Comparison of ENCODE assay signal across 11 cellular contexts in genomic region chr12:461425-461824, GRCh38. TPM values are rescaled to one million over a fixed set of nuclear protein-coding genes. Genes with fewer than 3 reads are reported as not detected.
DNase-seq lines count a peak whose midpoint lies in the region; ATAC-seq, FAIRE-seq and TF ChIP-seq lines count a peak whose summit lies in the region.
"Had no signal": no experiment of that assay in that cellular context is flagged by ENCODE, and none has a peak within 500 bp of the region (broad histone marks: within the 10 kb centered on the region; RNA-seq: fewer than 3 reads in every experiment).

No MANE protein-coding gene starts in this region.

- H3K9me3 ChIP-seq in CD8-positive, alpha-beta memory T cell (ENCODE audit: low read length): no peaks in the 10 kb centered on the region
- H3K9me3 ChIP-seq in pancreas (no peaks in the 10 kb centered on the region), body of pancreas (no peaks in the 10 kb centered on the region)

- H3K4me3 ChIP-seq in CD8-positive, alpha-beta memory T cell (ENCODE audit: low read length): no peak overlapping the region
- H3K4me3 ChIP-seq in coronary artery: peak overlapping the region; percentile 89
- H3K4me3 ChIP-seq in pancreas: no peak overlapping the region
- H3K4me3 ChIP-seq in body of pancreas: no peak overlapping the region

- peaks cover 0 to 2% (median 0%) of the 10 kb centered on the region in 3 donors for H3K36me3 Mint-ChIP-seq in CD8-positive, alpha-beta memory T cell
- peaks cover 5% of the 10 kb centered on the region for H3K36me3 Mint-ChIP-seq in natural killer cell treated with Interleukin-12 subunit alpha and Interleukin-12 subunit beta and Interleukin-15 and Interleukin-18, amount 100 ng/mL, for 72 hours

- DNase-seq in CD8-positive, alpha-beta memory T cell: no peak
- DNase-seq in HTR-8/SVneo (ENCODE audit: insufficient read length, low spot score): no peak
- DNase-seq in coronary artery (ENCODE audit: low spot score): no peak
- DNase-seq in natural killer cell treated with Interleukin-12 subunit alpha and Interleukin-12 subunit beta and Interleukin-15 and Interleukin-18, amount 100 ng/mL, for 72 hours (ENCODE audit: low spot score): peak; percentile 48
- no peak for DNase-seq in pancreas
- no peak for DNase-seq in KBM-7
- no peak for DNase-seq in activated CD8-positive, alpha-beta memory T cell treated with anti-CD3 and anti-CD28 coated beads, Interleukin-2, amount 50 U/mL, for 4 hours
- DNase-seq in body of pancreas: no peak
- DNase-seq: hippocampal formation, MM.1S, NCI-H748 treated with DMSO at 0.1 percent for 48 hours had no signal

- H3K27ac Mint-ChIP-seq in CD8-positive, alpha-beta memory T cell: peak overlapping the region in 7 of 8 donors; percentile 0 to 88 (median 73)
- peak overlapping the region; percentile 44 to 71 for H3K27ac Mint-ChIP-seq in natural killer cell treated with Interleukin-12 subunit alpha and Interleukin-12 subunit beta and Interleukin-15 and Interleukin-18, amount 100 ng/mL, for 72 hours

- no peak for ATAC-seq in natural killer cell treated with Interleukin-12 subunit alpha and Interleukin-12 subunit beta and Interleukin-15 and Interleukin-18, amount 100 ng/mL, for 72 hours
- ATAC-seq in pancreas: no peak
- ATAC-seq in body of pancreas: no peak

- peaks cover 0 to 5% of the 10 kb centered on the region in 2 donors for H3K27me3 Mint-ChIP-seq in CD8-positive, alpha-beta memory T cell
- H3K27me3 Mint-ChIP-seq in natural killer cell treated with Interleukin-12 subunit alpha and Interleukin-12 subunit beta and Interleukin-15 and Interleukin-18, amount 100 ng/mL, for 72 hours: peaks cover 27 to 39% of the 10 kb centered on the region in 2 donors

- TF ChIP-seq CTCF in coronary artery (IDR thresholded peaks at IDR 0.05) (no peak), pancreas (IDR thresholded peaks at IDR 0.05) (no peak), body of pancreas (IDR thresholded peaks at IDR 0.05) (no peak)

- H3K27ac ChIP-seq in CD8-positive, alpha-beta memory T cell (ENCODE audit: low read depth, low read length): no peak overlapping the region
- peak overlapping the region; percentile 37 to 91 for H3K27ac ChIP-seq in coronary artery
- no peak overlapping the region for H3K27ac ChIP-seq in pancreas
- no peak overlapping the region for H3K27ac ChIP-seq in body of pancreas

- H3K9me3 Mint-ChIP-seq in CD8-positive, alpha-beta memory T cell: no peaks in the 10 kb centered on the region
- H3K9me3 Mint-ChIP-seq in natural killer cell treated with Interleukin-12 subunit alpha and Interleukin-12 subunit beta and Interleukin-15 and Interleukin-18, amount 100 ng/mL, for 72 hours: no peaks in the 10 kb centered on the region

- FAIRE-seq in HTR-8/SVneo (lab: Jason Lieb, UNC) (peak; percentile 62), pancreas (lab: Jason Lieb, UNC) (no peak)

- no peak for TF ChIP-seq POLR2A in body of pancreas (IDR thresholded peaks at IDR 0.05)

- POLR2A ChIA-PET in CD8-positive, alpha-beta memory T cell (lab: Charles Lee): no interaction called here

- H3K36me3 ChIP-seq in CD8-positive, alpha-beta memory T cell (ENCODE audit: insufficient read depth, low read length): no peaks in the 10 kb centered on the region
- H3K36me3 ChIP-seq in pancreas (no peaks in the 10 kb centered on the region), body of pancreas (replicated peaks in 1 of 2; ENCODE audit: insufficient read depth in 1 of 2, low read depth in 2 of 2) (no peaks in the 10 kb centered on the region)

- intact Hi-C loops in pancreas (cut with DNase I) (no loop called here), body of pancreas (cut with DNase I) (no loop called here)

- H3K27me3 ChIP-seq in CD8-positive, alpha-beta memory T cell (ENCODE audit: insufficient read depth, low read length, poor library complexity, severe bottlenecking): no peaks in the 10 kb centered on the region
- H3K27me3 ChIP-seq in pancreas (no peaks in the 10 kb centered on the region), body of pancreas (no peaks in the 10 kb centered on the region)

- CTCF ChIA-PET in CD8-positive, alpha-beta memory T cell (lab: Charles Lee): interaction anchor here (0.9 to 4.3 kb wide), 3 partner anchors 7 to 77 kb away, joined by 4 to 27 read pairs (median 4); no protein-coding TSS in a partner anchor

- 81 to 83% methylated on average over 13 of the region's 13 CpGs for WGBS in pancreas, 2 donors
- WGBS in body of pancreas, 2 donors: 79 to 82% methylated on average over 13 of the region's 13 CpGs

- peak overlapping the region; percentile 83 to 91 (median 88) for H3K4me3 Mint-ChIP-seq in CD8-positive, alpha-beta memory T cell
- peak overlapping the region; percentile 92 for H3K4me3 Mint-ChIP-seq in natural killer cell treated with Interleukin-12 subunit alpha and Interleukin-12 subunit beta and Interleukin-15 and Interleukin-18, amount 100 ng/mL, for 72 hours

- H3K4me1 ChIP-seq in CD8-positive, alpha-beta memory T cell (ENCODE audit: insufficient read depth, low read length): no peaks in the 10 kb centered on the region
- H3K4me1 ChIP-seq in pancreas: peaks cover 0 to 9% (median 0%) of the 10 kb centered on the region in 3 donors
- H3K4me1 ChIP-seq in body of pancreas: peaks cover 24% of the 10 kb centered on the region

- in situ Hi-C loops in KBM-7 (cut with MboI; ENCODE audit: low pct_unique_long_range_greater_than_20kb, low sequenced_read_pairs): no loop called here

- H3K4me1 Mint-ChIP-seq in CD8-positive, alpha-beta memory T cell: peaks cover 40 to 54% (median 44%) of the 10 kb centered on the region in 3 donors
- peaks cover 44 to 46% of the 10 kb centered on the region in 2 donors for H3K4me1 Mint-ChIP-seq in natural killer cell treated with Interleukin-12 subunit alpha and Interleukin-12 subunit beta and Interleukin-15 and Interleukin-18, amount 100 ng/mL, for 72 hours (ENCODE audit: low read depth in 2 of 2)

RNA-seq across cellular contexts. Expression of gene B4GALNT3, which starts 1.7 kb away (rescaled TPM):
- 1 to 10 TPM; 3.1 to 3.5 TPM for total RNA-seq in CD8-positive, alpha-beta memory T cell
- polyA plus RNA-seq in CD8-positive, alpha-beta memory T cell: 6.9 TPM
- total RNA-seq in natural killer cell treated with Interleukin-12 subunit alpha and Interleukin-12 subunit beta and Interleukin-15 and Interleukin-18, amount 100 ng/mL, for 72 hours: 10 to 100 TPM; 14.1 to 20.6 TPM
- total RNA-seq in pancreas (10 to 100 TPM in 1 of 6 donors, 1 to 10 TPM in 5; 3.8 to 19.5 (median 6.0) TPM), body of pancreas (1 to 10 TPM; 4.0 to 9.3 TPM)
- 10 to 100 TPM; 13.6 to 14.9 TPM for polyA plus RNA-seq in pancreas

RNA-seq across cellular contexts. Expression of gene CCDC77, which starts 60.0 kb away (rescaled TPM):
- 10 to 100 TPM; 14.0 to 14.7 TPM for total RNA-seq in CD8-positive, alpha-beta memory T cell
- 5.9 TPM for polyA plus RNA-seq in CD8-positive, alpha-beta memory T cell
- 10 to 100 TPM; 13.4 to 23.4 TPM for total RNA-seq in natural killer cell treated with Interleukin-12 subunit alpha and Interleukin-12 subunit beta and Interleukin-15 and Interleukin-18, amount 100 ng/mL, for 72 hours
- total RNA-seq in pancreas (1 to 10 TPM; 1.9 to 3.9 (median 2.6) TPM), body of pancreas (1 to 10 TPM; 2.9 to 4.9 TPM)
- polyA plus RNA-seq in pancreas: 1 to 10 TPM; 3.3 to 4.2 TPM

Comparison
In these comparisons a context has a peak if more than half of its experiments do, and no peak if none do; other contexts are left out.
1. H3K27ac ChIP-seq: peak in coronary artery (2 of 2); none in CD8-positive, alpha-beta memory T cell (single experiment), pancreas (0 of 4) and body of pancreas (0 of 4).